8 cellular contexts compared by ENCODE assay signal in genomic region chr7:102122026-102122425, GRCh38.
DNase-seq lines count a peak whose midpoint lies in the region; ATAC-seq, FAIRE-seq and TF ChIP-seq lines count a peak whose summit lies in the region.

No MANE protein-coding gene starts in this region.

- H3K4me1 ChIP-seq in OCI-LY3 (ENCODE audit: low read length) = peaks cover 34% of the 10 kb centered on the region
- H3K4me1 ChIP-seq in duodenal mucosa (ENCODE audit: control insufficient read depth in 1 of 2, insufficient read depth in 2 of 2, low read length in 2 of 2) = peaks cover 10% of the 10 kb centered on the region in 2 donors
- peaks cover 10% of the 10 kb centered on the region for H3K4me1 ChIP-seq in smooth muscle cell (ENCODE audit: low read depth)
- peaks cover 0 to 13% (median 2%) of the 10 kb centered on the region in 4 donors for H3K4me1 ChIP-seq in tibial artery

- WGBS in smooth muscle cell (ENCODE audit: low lambda C conversion rate) = 29% methylated on average over 3 of the region's 3 CpGs

- TF ChIP-seq POLR2A in H54 (IDR thresholded peaks at IDR 0.05; ENCODE audit: low read depth, low read length) = no peak

- H3K27ac ChIP-seq in OCI-LY3 (ENCODE audit: low read length) (peak overlapping the region; percentile 44), duodenal mucosa (ENCODE audit: low read depth, low read length) (peak overlapping the region; percentile 39), smooth muscle cell (ENCODE audit: low read depth) (peak overlapping the region; percentile 80), tibial artery (no peak overlapping the region)

- H3K27me3 ChIP-seq in OCI-LY3 (ENCODE audit: low read depth, low read length) = no peaks in the 10 kb centered on the region
- no peaks in the 10 kb centered on the region for H3K27me3 ChIP-seq in duodenal mucosa (ENCODE audit: control insufficient read depth in 1 of 2, insufficient read depth in 2 of 2, low read length in 2 of 2)
- H3K27me3 ChIP-seq in smooth muscle cell (ENCODE audit: low read depth) = no peaks in the 10 kb centered on the region
- no peaks in the 10 kb centered on the region for H3K27me3 ChIP-seq in tibial artery

- H3K4me2 ChIP-seq in OCI-LY3 (ENCODE audit: low read length) (peak overlapping the region; percentile 73), smooth muscle cell (peak overlapping the region; percentile 22)

- peaks cover 3% of the 10 kb centered on the region for H3K36me3 ChIP-seq in OCI-LY3 (replicated peaks; ENCODE audit: low read depth, low read length)
- peaks cover 2 to 25% of the 10 kb centered on the region in 2 donors for H3K36me3 ChIP-seq in duodenal mucosa (ENCODE audit: control insufficient read depth in 1 of 2, insufficient read depth in 2 of 2, low read length in 2 of 2)
- H3K36me3 ChIP-seq in smooth muscle cell (ENCODE audit: low read depth) = no peaks in the 10 kb centered on the region
- no peaks in the 10 kb centered on the region for H3K36me3 ChIP-seq in tibial artery

- peak; percentile 38 for DNase-seq in H54 (ENCODE audit: insufficient read length, low spot score)
- DNase-seq in smooth muscle cell (lab: John Stamatoyannopoulos, UW; ENCODE audit: unreplicated experiment) = no peak
- no peak for DNase-seq in tibial artery
- DNase-seq in iPS-NIHi7 (ENCODE audit: extremely low spot score) = no peak
- DNase-seq in posterior vena cava (ENCODE audit: low spot score) = no peak

- intact Hi-C loops in tibial artery (cut with DNase I; ENCODE audit: low total_unique reads) = no loop called here
- intact Hi-C loops in posterior vena cava (cut with DNase I) = loop anchor here (10.0 kb wide), 1 partner anchor 307 kb away; the partner anchor contains the start of gene CUX1 (in 2 of the 2)

- FAIRE-seq in H54 (lab: Jason Lieb, UNC) = no peak

- H4K20me1 ChIP-seq in OCI-LY3 (ENCODE audit: insufficient read depth, low read length) (no peaks in the 10 kb centered on the region), smooth muscle cell (ENCODE audit: low read depth) (no peaks in the 10 kb centered on the region)

- no peak for TF ChIP-seq CTCF in OCI-LY3 (IDR thresholded peaks at IDR 0.05; ENCODE audit: low read depth, low read length)
- no peak for TF ChIP-seq CTCF in smooth muscle cell (IDR thresholded peaks at IDR 0.05; ENCODE audit: borderline replicate concordance, insufficient read depth, poor library complexity, severe bottlenecking)
- TF ChIP-seq CTCF in tibial artery (IDR thresholded peaks at IDR 0.05) = no peak

- ATAC-seq in HG03097 (IDR thresholded peaks at IDR 0.05; ENCODE audit: low FRiP score, unreplicated experiment) = no peak

- H3K4me3 ChIP-seq in OCI-LY3 (ENCODE audit: low read length) (peak overlapping the region; percentile 42), duodenal mucosa (ENCODE audit: low read depth in 1 of 2, low read length in 2 of 2) (no peak overlapping the region), smooth muscle cell (no peak overlapping the region), tibial artery (no peak overlapping the region)

- peaks cover 19% of the 10 kb centered on the region for H3F3A ChIP-seq in smooth muscle cell (ENCODE audit: low read depth)

- H3K9me3 ChIP-seq in OCI-LY3 (ENCODE audit: insufficient read depth, low read length) (no peaks in the 10 kb centered on the region), duodenal mucosa (ENCODE audit: control insufficient read depth in 1 of 2, low read length in 2 of 2) (no peaks in the 10 kb centered on the region), smooth muscle cell (replicated peaks; ENCODE audit: low read depth) (no peaks in the 10 kb centered on the region), tibial artery (no peaks in the 10 kb centered on the region)

- H2AFZ ChIP-seq in OCI-LY3 (ENCODE audit: low read depth, low read length) (no peak overlapping the region), smooth muscle cell (ENCODE audit: low read depth) (no peak overlapping the region)

- H3K79me2 ChIP-seq in OCI-LY3 (ENCODE audit: low read length) (peaks cover 5% of the 10 kb centered on the region; the same call in 1 of the 2 replicates), smooth muscle cell (ENCODE audit: low read depth) (no peaks in the 10 kb centered on the region)

- H3K9ac ChIP-seq in OCI-LY3 (ENCODE audit: low read length) (peak overlapping the region; percentile 44), duodenal mucosa (ENCODE audit: low read depth in 1 of 2, low read length in 2 of 2) (no peak overlapping the region), smooth muscle cell (ENCODE audit: low read depth) (peak overlapping the region; percentile 42)

Comparison
In these comparisons a context has a peak if more than half of its experiments do, and no peak if none do; other contexts are left out.
1. H3K27ac ChIP-seq: peak in OCI-LY3 (single experiment), duodenal mucosa (single experiment) and smooth muscle cell (single experiment); none in tibial artery (0 of 2).
2. H3K9ac ChIP-seq: peak in OCI-LY3 (single experiment) and smooth muscle cell (single experiment); none in duodenal mucosa (0 of 2).